ENCODE assay signal across 1 cellular context in genomic region chr1:201546093-201546492, GRCh38.
TF ChIP-seq lines count a peak whose summit lies in the region.

No MANE protein-coding gene starts in this region.

TF ChIP-seq in SK-N-SH, 30 proteins besides CTCF, POLR2A, EP300 and RAD21 (continued from another document):
- TF ChIP-seq REST (IDR thresholded peaks at IDR 0.05; ENCODE audit: low read depth, low read length) (no peak), GATA2 (CRISPR knock-in tag; IDR thresholded peaks at IDR 0.05) (no peak), NFIC (IDR thresholded peaks at IDR 0.05; ENCODE audit: borderline replicate concordance) (no peak), JUND (IDR thresholded peaks at IDR 0.05) (no peak), ELF1 (IDR thresholded peaks at IDR 0.05) (no peak), FOXJ3 (CRISPR knock-in tag; IDR thresholded peaks at IDR 0.05) (no peak), RXRA (IDR thresholded peaks at IDR 0.05; ENCODE audit: borderline replicate concordance, low read depth) (no peak), TAF1 (IDR thresholded peaks at IDR 0.05; ENCODE audit: borderline replicate concordance, low read depth, low read length) (no peak)
